In genomic region chr7:76234931-76235441, GRCh38 we compare ENCODE assay signal across 8 cellular contexts.
A peak's percentile ranks its signal among the peaks of the same experiment; 100 is the strongest.
DNase-seq lines count a peak whose midpoint lies in the region; ATAC-seq and TF ChIP-seq lines count a peak whose summit lies in the region.

No MANE protein-coding gene starts in this region.

- H3K9ac ChIP-seq in iPS-20b (ENCODE audit: low read depth, low read length): peak overlapping the region; percentile 75; the same call in 1 of the 2 replicates

- no peaks in the 10 kb centered on the region for H3K36me3 ChIP-seq in iPS-20b (ENCODE audit: insufficient read depth, low read depth, low read length)

- TF ChIP-seq EP300 in Ishikawa (IDR thresholded peaks at IDR 0.05; ENCODE audit: borderline replicate concordance): no peak

- TF ChIP-seq CTCF in WI38 (IDR thresholded peaks at IDR 0.05; ENCODE audit: low read depth, low read length): no peak

- no peak overlapping the region for H3K27ac ChIP-seq in iPS-20b (ENCODE audit: low read length)

- TF ChIP-seq RAD21 in Ishikawa (IDR thresholded peaks at IDR 0.05; ENCODE audit: low read depth): no peak

- peaks cover 20% of the 10 kb centered on the region for H3K4me1 ChIP-seq in iPS-20b (ENCODE audit: insufficient read depth, low read length)

- no peak for ATAC-seq in HG03196 (IDR thresholded peaks at IDR 0.05; ENCODE audit: unreplicated experiment)
- no peak for ATAC-seq in HG03045 (IDR thresholded peaks at IDR 0.05; ENCODE audit: unreplicated experiment)

- DNase-seq in GM04504 (ENCODE audit: low read depth) (peak; percentile 28), brain pericyte (ENCODE audit: low read depth, low spot score) (peak; percentile 20)
- DNase-seq in stimulated activated CD4-positive, alpha-beta T cell treated with anti-CD3 and anti-CD28 coated beads, Interleukin-12 subunit alpha, Interleukin-12 subunit beta, amount 100 ng/mL, for 48 hours (ENCODE audit: low read depth in 2 of 3, low spot score in 1 of 3): peak; percentile 80 to 92 (median 80)

- H3K9me3 ChIP-seq in iPS-20b (ENCODE audit: insufficient read depth, low read depth, low read length): no peaks in the 10 kb centered on the region

- H3K4me3 ChIP-seq in WI38 (ENCODE audit: low read depth, low read length): 0 out of 2 replicates have a peak overlapping the region, but pooled peaks have one; percentile 20
- peak overlapping the region; percentile 70 for H3K4me3 ChIP-seq in iPS-20b (ENCODE audit: low read length)

- no peaks in the 10 kb centered on the region for H3K27me3 ChIP-seq in iPS-20b (ENCODE audit: insufficient read depth, low read length)

TF ChIP-seq in Ishikawa, 13 proteins besides CTCF, POLR2A, EP300 and RAD21:
- TF ChIP-seq, protein P1, sequence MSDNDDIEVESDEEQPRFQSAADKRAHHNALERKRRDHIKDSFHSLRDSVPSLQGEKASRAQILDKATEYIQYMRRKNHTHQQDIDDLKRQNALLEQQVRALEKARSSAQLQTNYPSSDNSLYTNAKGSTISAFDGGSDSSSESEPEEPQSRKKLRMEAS (IDR thresholded peaks at IDR 0.05): peak; percentile 89
- TF ChIP-seq, protein P2, sequence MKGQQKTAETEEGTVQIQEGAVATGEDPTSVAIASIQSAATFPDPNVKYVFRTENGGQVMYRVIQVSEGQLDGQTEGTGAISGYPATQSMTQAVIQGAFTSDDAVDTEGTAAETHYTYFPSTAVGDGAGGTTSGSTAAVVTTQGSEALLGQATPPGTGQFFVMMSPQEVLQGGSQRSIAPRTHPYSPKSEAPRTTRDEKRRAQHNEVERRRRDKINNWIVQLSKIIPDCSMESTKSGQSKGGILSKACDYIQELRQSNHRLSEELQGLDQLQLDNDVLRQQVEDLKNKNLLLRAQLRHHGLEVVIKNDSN (IDR thresholded peaks at IDR 0.05): peak; percentile 30; the same call in 1 of the 2 replicates
- TF ChIP-seq NFIC (IDR thresholded peaks at IDR 0.05) (no peak), YY1 (IDR thresholded peaks at IDR 0.05; ENCODE audit: low read depth) (no peak), REST (IDR thresholded peaks at IDR 0.05; ENCODE audit: low read depth) (no peak), CREB1 (IDR thresholded peaks at IDR 0.05; ENCODE audit: low read depth) (no peak), TCF12 (IDR thresholded peaks at IDR 0.05; ENCODE audit: low read depth) (no peak), EGR1 (IDR thresholded peaks at IDR 0.05) (peak; percentile 28; the same call in 1 of the 2 replicates), ZBTB7A (IDR thresholded peaks at IDR 0.05; ENCODE audit: low read depth) (no peak), CEBPB (IDR thresholded peaks at IDR 0.05) (no peak), FOXM1 (IDR thresholded peaks at IDR 0.05; ENCODE audit: borderline replicate concordance, low read depth) (no peak), TEAD4 (IDR thresholded peaks at IDR 0.05) (no peak), TAF1 (IDR thresholded peaks at IDR 0.05; ENCODE audit: low read depth) (no peak)

Comparison
In these comparisons a context has a peak if more than half of its experiments do, and no peak if none do; other contexts are left out.
1. DNase-seq: peak in every context shown above with its lines; median percentile 80 in stimulated activated CD4-positive, alpha-beta T cell treated with anti-CD3 and anti-CD28 coated beads, Interleukin-12 subunit alpha, Interleukin-12 subunit beta, amount 100 ng/mL, for 48 hours; 28 in GM04504; 20 in brain pericyte.